8 cellular contexts compared by ENCODE assay signal in genomic region chr20:1803216-1804128, GRCh38.
A peak's percentile ranks its signal among the peaks of the same experiment; 100 is the strongest.
DNase-seq lines count a peak whose midpoint lies in the region; ATAC-seq lines count a peak whose summit lies in the region.

No MANE protein-coding gene starts in this region.

- peak; percentile 47 for DNase-seq in stimulated activated CD4-positive, alpha-beta T cell treated with anti-CD3 and anti-CD28 coated beads, Interleukin-15, amount 100 ng/mL, for 24 hours
- DNase-seq in stimulated activated CD4-positive, alpha-beta T cell treated with anti-CD3 and anti-CD28 coated beads, Interleukin-4, amount 100 ng/mL, for 24 hours: no peak
- DNase-seq in NCI-H2227 treated with DMSO at 0.1 percent for 48 hours (lab: John Stamatoyannopoulos, UW): peak; percentile 62
- DNase-seq in anterior cingulate cortex (lab: John Stamatoyannopoulos, UW): peak in 49 of 58 donors; percentile 29 to 80 (median 61)
- DNase-seq in hippocampal formation (lab: John Stamatoyannopoulos, UW): peak; percentile 55 to 65
- peak; percentile 32 for DNase-seq in renal cortical epithelial cell (ENCODE audit: low read depth)

- ATAC-seq in HG03159 (IDR thresholded peaks at IDR 0.05; ENCODE audit: unreplicated experiment): no peak
- no peak for ATAC-seq in HG03196 (IDR thresholded peaks at IDR 0.05; ENCODE audit: unreplicated experiment)
